In the genomic region with DNA sequence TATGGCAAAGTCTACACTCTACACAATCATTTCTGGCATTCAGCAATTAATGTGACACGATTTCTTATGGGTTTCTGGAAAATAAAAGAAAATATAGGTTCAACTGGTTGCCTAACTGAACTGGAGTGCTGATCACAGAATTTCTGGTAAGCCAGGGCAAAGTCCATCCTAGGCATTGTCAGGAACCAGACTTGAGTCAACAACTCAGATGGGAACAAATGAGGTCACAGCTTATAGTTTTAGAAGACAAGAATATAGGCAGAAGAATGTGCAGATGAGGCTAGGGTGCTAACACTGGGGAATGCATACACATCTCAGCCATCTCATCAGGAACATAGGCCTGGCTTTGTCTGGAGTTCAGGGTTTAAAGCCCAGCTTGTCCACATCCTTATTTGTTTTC, we compare ENCODE assay signal across 18 cellular contexts.
DNase-seq lines count a peak whose midpoint lies in the region; ATAC-seq and TF ChIP-seq lines count a peak whose summit lies in the region.
"Had no signal": no experiment of that assay in that cellular context is flagged by ENCODE, and none has a peak within 500 bp of the region (broad histone marks: within the 10 kb centered on the region; RNA-seq: fewer than 3 reads in every experiment).

No MANE protein-coding gene starts in this region.

- intact Hi-C loops in mucosa of descending colon (cut with DNase I, micrococcal nuclease), result no loop called here
- intact Hi-C loops in Calu3 (cut with micrococcal nuclease; ENCODE audit: unreplicated experiment), result no loop called here

- H3K4me1 ChIP-seq in mucosa of descending colon (ENCODE audit: low read depth), result peaks cover 6% of the 10 kb centered on the region
- H3K4me1 ChIP-seq: BE2C had no signal

- DNase-seq in HT-29 (ENCODE audit: low spot score) (peak; percentile 30), epithelial cell of proximal tubule (ENCODE audit: low read depth) (peak; percentile 29), mucosa of descending colon (peak in 1 of 3 donors; percentile 58), Calu3 (no peak), NCI-H187 treated with DMSO at 0.1 percent for 48 hours (lab: John Stamatoyannopoulos, UW) (no peak), inferior parietal cortex (ENCODE audit: extremely low spot score) (no peak)
- DNase-seq: BE2C, COR-L47, DMS 273 treated with DMSO at 0.1 percent for 48 hours, KBM-7, NCI-H1092 treated with DMSO at 0.1 percent for 48 hours, NCI-H1436 treated with DMSO at 0.1 percent for 48 hours, NCI-H2227 treated with DMSO at 0.1 percent for 48 hours, NCI-H510A, NCI-H748 treated with DMSO at 0.1 percent for 48 hours, SHP77 treated with DMSO at 0.1 percent for 48 hours had no signal

- H3K36me3 ChIP-seq in mucosa of descending colon (ENCODE audit: low read depth), result no peaks in the 10 kb centered on the region
- H3K36me3 ChIP-seq: BE2C had no signal

- H3K9me3 Mint-ChIP-seq in Calu3 (ENCODE audit: low read depth, unreplicated experiment), result no peaks in the 10 kb centered on the region

- peaks cover 11% of the 10 kb centered on the region for H3K4me1 Mint-ChIP-seq in Calu3 (ENCODE audit: low read depth, unreplicated experiment)

- H3K4me3 Mint-ChIP-seq in Calu3 (ENCODE audit: low read depth, unreplicated experiment), result no peak overlapping the region

- CTCF ChIA-PET in Calu3 (lab: Charles Lee), result no interaction called here

- H3K27me3 Mint-ChIP-seq in Calu3 (ENCODE audit: unreplicated experiment), result no peaks in the 10 kb centered on the region

- H3K4me3 ChIP-seq in epithelial cell of proximal tubule (ENCODE audit: low read depth, low read length) (no peak overlapping the region), mucosa of descending colon (no peak overlapping the region)
- H3K4me3 ChIP-seq: SK-N-MC had no signal

- BruUV-seq in Calu3 (replicated peaks; lab: Mats Ljungman, UMichigan), result no TSS peak

- H3K36me3 Mint-ChIP-seq in Calu3 (ENCODE audit: insufficient read depth, unreplicated experiment), result no peaks in the 10 kb centered on the region

- TF ChIP-seq CTCF in epithelial cell of proximal tubule (conservative IDR thresholded peaks at IDR 0.05; ENCODE audit: low read depth, low read length) (no peak), mucosa of descending colon (IDR thresholded peaks at IDR 0.05) (no peak), Calu3 (IDR thresholded peaks at IDR 0.05; ENCODE audit: unreplicated experiment) (no peak)

- peak; percentile 93 for ATAC-seq in mucosa of descending colon
- no peak for ATAC-seq in GM18498 (IDR thresholded peaks at IDR 0.05; ENCODE audit: unreplicated experiment)

- no peak overlapping the region for H3K27ac Mint-ChIP-seq in Calu3 (ENCODE audit: unreplicated experiment)

- H3K9me3 ChIP-seq in mucosa of descending colon, result no peaks in the 10 kb centered on the region
- H3K9me3 ChIP-seq: BE2C had no signal

Comparison
In these comparisons a context has a peak if more than half of its experiments do, and no peak if none do; other contexts are left out.
1. DNase-seq: peak in HT-29 (single experiment) and epithelial cell of proximal tubule (single experiment); none in Calu3 (single experiment), NCI-H187 treated with DMSO at 0.1 percent for 48 hours (single experiment) and inferior parietal cortex (single experiment).